In genomic region chr6:37698264-37699137, GRCh38 we compare ENCODE assay signal across 9 cellular contexts. TPM values are rescaled to one million over a fixed set of nuclear protein-coding genes. Genes with fewer than 3 reads are reported as not detected.
DNase-seq lines count a peak whose midpoint lies in the region; ATAC-seq and TF ChIP-seq lines count a peak whose summit lies in the region.
"Had no signal": no experiment of that assay in that cellular context is flagged by ENCODE, and none has a peak within 500 bp of the region (broad histone marks: within the 10 kb centered on the region; RNA-seq: fewer than 3 reads in every experiment).

No MANE protein-coding gene starts in this region.

- peak overlapping the region; percentile 55 for H4K8ac ChIP-seq in mesenchymal stem cell (ENCODE audit: low read length)

- H3K4me1 Mint-ChIP-seq in activated CD4-positive, alpha-beta T cell treated with anti-CD3 and anti-CD28 coated beads, Interleukin-2, amount 10 ng/mL, durations not matched to agents 7 days and 5 days: peaks cover 26% of the 10 kb centered on the region

- no peaks in the 10 kb centered on the region for H3K36me3 Mint-ChIP-seq in activated CD4-positive, alpha-beta T cell treated with anti-CD3 and anti-CD28 coated beads, Interleukin-2, amount 10 ng/mL, durations not matched to agents 7 days and 5 days (ENCODE audit: low read depth)

- H2BK5ac ChIP-seq in mesenchymal stem cell (ENCODE audit: low read depth, low read length, poor library complexity, severe bottlenecking): no peak overlapping the region

- H3K79me1 ChIP-seq in mesenchymal stem cell (replicated peaks; ENCODE audit: low read length, poor library complexity, severe bottlenecking): peaks cover 27% of the 10 kb centered on the region

- CTCF ChIA-PET in activated CD4-positive, alpha-beta T cell treated with anti-CD3 and anti-CD28 coated beads, Interleukin-2, amount 10 ng/mL, durations not matched to agents 7 days and 5 days (lab: Charles Lee): interaction anchor here (0.6 to 1.0 kb wide), 3 partner anchors 43 to 373 kb away, joined by 3 read pairs; no protein-coding TSS in a partner anchor

- no peak overlapping the region for H2BK15ac ChIP-seq in mesenchymal stem cell (ENCODE audit: low read depth, poor library complexity, severe bottlenecking)

- H2BK120ac ChIP-seq in mesenchymal stem cell (ENCODE audit: low read depth, low read length): no peak overlapping the region

- peak overlapping the region; percentile 85 for H3K4me3 Mint-ChIP-seq in activated CD4-positive, alpha-beta T cell treated with anti-CD3 and anti-CD28 coated beads, Interleukin-2, amount 10 ng/mL, durations not matched to agents 7 days and 5 days

- peak overlapping the region; percentile 89 for H3K9ac ChIP-seq in mesenchymal stem cell (ENCODE audit: low read length)

- no peak overlapping the region for H4K91ac ChIP-seq in mesenchymal stem cell (ENCODE audit: low read length)

- in situ Hi-C loops in GM13977 (cut with MboI; ENCODE audit: low pct_unique_long_range_greater_than_20kb, low sequenced_read_pairs, unreplicated experiment): loop anchor here (10.0 to 25.0 kb wide), 2 partner anchors 214 to 311 kb away; no protein-coding TSS in a partner anchor

- H3K27ac ChIP-seq in mesenchymal stem cell (ENCODE audit: low read length, poor library complexity, severe bottlenecking): no peak overlapping the region
- H3K27ac ChIP-seq: epithelial cell of prostate had no signal

- H3K27ac Mint-ChIP-seq in activated CD4-positive, alpha-beta T cell treated with anti-CD3 and anti-CD28 coated beads, Interleukin-2, amount 10 ng/mL, durations not matched to agents 7 days and 5 days: peak overlapping the region; percentile 76

- peak overlapping the region; percentile 19 to 41 for H3K18ac ChIP-seq in mesenchymal stem cell (ENCODE audit: low read depth in 1 of 2, low read length in 2 of 2)

- peak overlapping the region; percentile 20 to 63 for H3K23ac ChIP-seq in mesenchymal stem cell (ENCODE audit: low read length in 2 of 2)

- peak overlapping the region; percentile 54 for H2AFZ ChIP-seq in mesenchymal stem cell (ENCODE audit: low read depth, low read length)

- peaks cover 71% of the 10 kb centered on the region for H3K27me3 Mint-ChIP-seq in activated CD4-positive, alpha-beta T cell treated with anti-CD3 and anti-CD28 coated beads, Interleukin-2, amount 10 ng/mL, durations not matched to agents 7 days and 5 days

- H2AK5ac ChIP-seq in mesenchymal stem cell (ENCODE audit: low read length, severe bottlenecking): no peak overlapping the region

- H3K4ac ChIP-seq in mesenchymal stem cell (ENCODE audit: low read depth in 1 of 2, low read length in 2 of 2): no peak overlapping the region

- peak overlapping the region; percentile 69 to 87 for H3K4me3 ChIP-seq in mesenchymal stem cell (ENCODE audit: insufficient read depth in 1 of 2, low read depth in 1 of 2, low read length in 2 of 2)

- ATAC-seq in HG03571 (IDR thresholded peaks at IDR 0.05; ENCODE audit: unreplicated experiment): no peak
- no peak for ATAC-seq in HG02840 (IDR thresholded peaks at IDR 0.05; ENCODE audit: low FRiP score, unreplicated experiment)

- under 1% methylated on average over 72 of the region's 72 CpGs for WGBS in mesenchymal stem cell

- H3K9me3 Mint-ChIP-seq in activated CD4-positive, alpha-beta T cell treated with anti-CD3 and anti-CD28 coated beads, Interleukin-2, amount 10 ng/mL, durations not matched to agents 7 days and 5 days: no peaks in the 10 kb centered on the region

- H3K4me2 ChIP-seq in mesenchymal stem cell (ENCODE audit: low read length, poor library complexity, severe bottlenecking): peak overlapping the region; percentile 98

- DNase-seq in GM13977 (ENCODE audit: low spot score) (peak; percentile 76), NCI-H146 (lab: John Stamatoyannopoulos, UW) (peak; percentile 67), mesenchymal stem cell (peak; percentile 80)
- DNase-seq in activated CD4-positive, alpha-beta T cell treated with anti-CD3 and anti-CD28 coated beads, Interleukin-2, amount 10 ng/mL, durations not matched to agents 7 days and 5 days: peak; percentile 29
- DNase-seq in effector CD4-positive, alpha-beta T cell: peak; percentile 54
- DNase-seq in stimulated activated CD8-positive, alpha-beta memory T cell treated with anti-CD3 and anti-CD28 coated beads, Interleukin-4, amount 100 ng/mL, for 1 hour (ENCODE audit: low read depth in 2 of 2, low spot score in 1 of 2): peak; percentile 40 to 41

- H3K27me3 ChIP-seq in mesenchymal stem cell (ENCODE audit: control insufficient read depth in 1 of 2, insufficient read depth in 1 of 2, low read length in 2 of 2): peaks cover 6 to 40% of the 10 kb centered on the region in 2 experiments

- peaks cover 0 to 6% of the 10 kb centered on the region in 2 experiments for H3K36me3 ChIP-seq in mesenchymal stem cell (ENCODE audit: control insufficient read depth in 1 of 2, insufficient read depth in 2 of 2, low read depth in 1 of 2, low read length in 2 of 2)

- H2BK12ac ChIP-seq in mesenchymal stem cell (ENCODE audit: low read length in 2 of 2): peak overlapping the region in 1 of 2 experiments; percentile 6

- H3K9me3 ChIP-seq in mesenchymal stem cell (ENCODE audit: control insufficient read depth, low read length): no peaks in the 10 kb centered on the region

- peak; percentile 1 for TF ChIP-seq CTCF in GM13977 (IDR thresholded peaks at IDR 0.05; ENCODE audit: extremely low read depth, insufficient read depth, missing control alignments)

- POLR2A ChIA-PET in activated CD4-positive, alpha-beta T cell treated with anti-CD3 and anti-CD28 coated beads, Interleukin-2, amount 10 ng/mL, durations not matched to agents 7 days and 5 days (lab: Charles Lee): no interaction called here

- no peak overlapping the region for H3K14ac ChIP-seq in mesenchymal stem cell (ENCODE audit: low read length in 2 of 2)

- peaks cover 26% of the 10 kb centered on the region for H3K4me1 ChIP-seq in mesenchymal stem cell (ENCODE audit: control insufficient read depth, insufficient read depth, low read depth, low read length)

RNA-seq across cellular contexts. Expression of gene MDGA1, which starts 0.8 kb away (rescaled TPM):
- 1 to 10 TPM; 1.3 to 2.2 TPM for total RNA-seq in activated CD4-positive, alpha-beta T cell treated with anti-CD3 and anti-CD28 coated beads, Interleukin-2, amount 10 ng/mL, durations not matched to agents 7 days and 5 days
- polyA plus RNA-seq in mesenchymal stem cell (2013, experiment 1 of 2): 2.1 TPM
- polyA plus RNA-seq in mesenchymal stem cell (2013, experiment 2 of 2): 1.8 TPM

Comparison
In these comparisons a context has a peak if more than half of its experiments do, and no peak if none do; other contexts are left out.
1. DNase-seq: peak in every context shown above with its lines; median percentile 80 in mesenchymal stem cell; 76 in GM13977; 67 in NCI-H146; 54 in effector CD4-positive, alpha-beta T cell; 40 in stimulated activated CD8-positive, alpha-beta memory T cell treated with anti-CD3 and anti-CD28 coated beads, Interleukin-4, amount 100 ng/mL, for 1 hour; 29 in activated CD4-positive, alpha-beta T cell treated with anti-CD3 and anti-CD28 coated beads, Interleukin-2, amount 10 ng/mL, durations not matched to agents 7 days and 5 days.